In the genomic region with DNA sequence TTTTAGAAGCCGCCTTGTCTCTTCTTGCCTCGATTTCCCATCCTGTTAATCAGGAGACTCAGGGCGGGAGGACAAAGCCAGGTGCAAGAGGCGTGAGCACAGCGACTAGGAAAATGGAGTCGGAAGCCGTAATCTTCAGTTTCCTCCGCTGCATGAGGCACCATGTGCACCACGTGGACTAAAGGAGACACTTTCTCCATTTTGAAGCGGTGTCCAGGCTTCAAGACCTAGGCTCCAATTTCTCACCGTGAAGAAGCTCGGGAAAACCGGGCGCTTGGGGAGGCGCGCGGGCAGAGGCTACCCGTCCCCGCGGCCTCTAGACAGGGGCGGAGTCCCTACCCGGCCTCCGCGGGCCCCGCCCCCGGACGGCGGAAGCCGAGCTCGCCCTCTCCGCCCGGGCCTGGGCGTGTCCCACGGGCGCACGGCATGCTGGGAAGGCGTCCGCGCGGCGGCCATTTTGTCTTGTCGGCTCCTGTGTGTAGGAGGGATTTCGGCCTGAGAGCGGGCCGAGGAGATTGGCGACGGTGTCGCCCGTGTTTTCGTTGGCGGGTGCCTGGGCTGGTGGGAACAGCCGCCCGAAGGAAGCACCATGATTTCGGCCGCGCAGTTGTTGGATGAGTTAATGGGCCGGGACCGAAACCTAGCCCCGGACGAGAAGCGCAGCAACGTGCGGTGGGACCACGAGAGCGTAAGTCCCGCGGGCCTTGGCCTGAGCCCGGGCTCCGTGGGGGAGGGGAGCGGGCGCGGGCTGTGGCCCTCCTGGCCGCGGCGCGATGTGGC, we compare ENCODE assay signal across 8 cellular contexts. TPM values are rescaled to one million over a fixed set of nuclear protein-coding genes. Genes with fewer than 3 reads are reported as not detected.
DNase-seq lines count a peak whose midpoint lies in the region; ATAC-seq, FAIRE-seq and TF ChIP-seq lines count a peak whose summit lies in the region.

A gene with protein sequence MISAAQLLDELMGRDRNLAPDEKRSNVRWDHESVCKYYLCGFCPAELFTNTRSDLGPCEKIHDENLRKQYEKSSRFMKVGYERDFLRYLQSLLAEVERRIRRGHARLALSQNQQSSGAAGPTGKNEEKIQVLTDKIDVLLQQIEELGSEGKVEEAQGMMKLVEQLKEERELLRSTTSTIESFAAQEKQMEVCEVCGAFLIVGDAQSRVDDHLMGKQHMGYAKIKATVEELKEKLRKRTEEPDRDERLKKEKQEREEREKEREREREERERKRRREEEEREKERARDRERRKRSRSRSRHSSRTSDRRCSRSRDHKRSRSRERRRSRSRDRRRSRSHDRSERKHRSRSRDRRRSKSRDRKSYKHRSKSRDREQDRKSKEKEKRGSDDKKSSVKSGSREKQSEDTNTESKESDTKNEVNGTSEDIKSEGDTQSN (plus strand): TSS at position 460 of the 780 bp plus-strand sequence. CDS start 130 bp downstream, at position 590.

- peak in 1 of 6 experiments; percentile 13 for TF ChIP-seq CTCF in esophagus squamous epithelium (IDR thresholded peaks at IDR 0.05)

- H3K9me2 ChIP-seq in GM23248 (ENCODE audit: insufficient read depth), result no peaks in the 10 kb centered on the region
- H3K9me2 ChIP-seq in Karpas-422 (replicated peaks; ENCODE audit: insufficient read depth, low read length), result no peaks in the 10 kb centered on the region

- in situ Hi-C loops in GM23248 (cut with MboI), result no loop called here

- H4K20me1 ChIP-seq in GM23248 (ENCODE audit: insufficient read depth) (peaks cover 27% of the 10 kb centered on the region; the same call in 1 of the 2 replicates), Karpas-422 (ENCODE audit: insufficient read depth, low read depth, low read length) (peaks cover 46% of the 10 kb centered on the region)

- peak within 1 kb of the TSS; percentile 98 for H3K9ac ChIP-seq in GM23248
- peak within 1 kb of the TSS; percentile 98 for H3K9ac ChIP-seq in Karpas-422 (ENCODE audit: low read length)

- peaks cover 4 to 10% of the 10 kb centered on the region in 2 donors for H3K36me3 Mint-ChIP-seq in activated T-cell treated with anti-CD3 and anti-CD28 coated beads, Interleukin-2, amount 50 U/mL, for 72 hours (ENCODE audit: insufficient read depth in 2 of 2)
- no peaks in the 10 kb centered on the region for H3K36me3 Mint-ChIP-seq in naive B cell
- H3K36me3 Mint-ChIP-seq in stimulated activated effector memory CD8-positive, alpha-beta T cell treated with anti-CD3 and anti-CD28 coated beads, Interleukin-12 subunit alpha, Interleukin-12 subunit beta, amount 100 ng/mL, for 72 hours, result peaks cover 58% of the 10 kb centered on the region

- H3K36me3 ChIP-seq in GM23248 (ENCODE audit: low read depth) (no peaks in the 10 kb centered on the region), Karpas-422 (ENCODE audit: insufficient read depth, low read length) (peaks cover 18% of the 10 kb centered on the region; the same call in 1 of the 2 replicates), esophagus squamous epithelium (no peaks in the 10 kb centered on the region)

- peak; percentile 94 to 96 for ATAC-seq in activated T-cell treated with anti-CD3 and anti-CD28 coated beads, Interleukin-2, amount 50 U/mL, for 72 hours (replicated peaks in 1 of 2)
- peak; percentile 91 to 93 for ATAC-seq in naive B cell (ENCODE audit: low read depth in 2 of 2)
- peak; percentile 97 for ATAC-seq in stimulated activated effector memory CD8-positive, alpha-beta T cell treated with anti-CD3 and anti-CD28 coated beads, Interleukin-12 subunit alpha, Interleukin-12 subunit beta, amount 100 ng/mL, for 72 hours

- H3K27me3 Mint-ChIP-seq in activated T-cell treated with anti-CD3 and anti-CD28 coated beads, Interleukin-2, amount 50 U/mL, for 72 hours (ENCODE audit: low read depth), result no peaks in the 10 kb centered on the region
- no peaks in the 10 kb centered on the region for H3K27me3 Mint-ChIP-seq in naive B cell

- H3K27ac ChIP-seq in GM23248 (peak within 1 kb of the TSS; percentile 97), Karpas-422 (ENCODE audit: low read length) (peak within 1 kb of the TSS; percentile 88), esophagus squamous epithelium (peak within 1 kb of the TSS; percentile 98 to 99 (median 98))

- H3K4me3 ChIP-seq in GM23248, result peak within 1 kb of the TSS; percentile 96
- H3K4me3 ChIP-seq in Karpas-422 (ENCODE audit: low read length), result peak within 1 kb of the TSS; percentile 84
- peak within 1 kb of the TSS; percentile 61 to 95 (median 86) for H3K4me3 ChIP-seq in esophagus squamous epithelium

- H3K9me3 Mint-ChIP-seq in activated T-cell treated with anti-CD3 and anti-CD28 coated beads, Interleukin-2, amount 50 U/mL, for 72 hours, result no peaks in the 10 kb centered on the region
- H3K9me3 Mint-ChIP-seq in naive B cell, result no peaks in the 10 kb centered on the region
- H3K9me3 Mint-ChIP-seq in stimulated activated effector memory CD8-positive, alpha-beta T cell treated with anti-CD3 and anti-CD28 coated beads, Interleukin-12 subunit alpha, Interleukin-12 subunit beta, amount 100 ng/mL, for 72 hours, result no peaks in the 10 kb centered on the region

- peaks cover 49% of the 10 kb centered on the region for H3K79me2 ChIP-seq in GM23248 (ENCODE audit: insufficient read depth)
- peaks cover 50% of the 10 kb centered on the region for H3K79me2 ChIP-seq in Karpas-422 (ENCODE audit: low read length)

- FAIRE-seq in RCC 7860 (lab: Jason Lieb, UNC), result no peak

- no peaks in the 10 kb centered on the region for H3K27me3 ChIP-seq in GM23248 (replicated peaks; ENCODE audit: insufficient read depth)
- no peaks in the 10 kb centered on the region for H3K27me3 ChIP-seq in Karpas-422 (ENCODE audit: low read length)
- no peaks in the 10 kb centered on the region for H3K27me3 ChIP-seq in esophagus squamous epithelium

- peak in 3 of 4 donors; percentile 53 to 92 (median 79) for TF ChIP-seq POLR2A in esophagus squamous epithelium (IDR thresholded peaks at IDR 0.05)

- H2AFZ ChIP-seq in GM23248 (peak within 1 kb of the TSS; percentile 89), Karpas-422 (ENCODE audit: low read length) (peak within 1 kb of the TSS; percentile 95)

- H3K4me3 Mint-ChIP-seq in activated T-cell treated with anti-CD3 and anti-CD28 coated beads, Interleukin-2, amount 50 U/mL, for 72 hours, result peak within 1 kb of the TSS; percentile 92 to 97
- peak within 1 kb of the TSS; percentile 93 to 99 (median 98) for H3K4me3 Mint-ChIP-seq in naive B cell
- peak within 1 kb of the TSS; percentile 94 for H3K4me3 Mint-ChIP-seq in stimulated activated effector memory CD8-positive, alpha-beta T cell treated with anti-CD3 and anti-CD28 coated beads, Interleukin-12 subunit alpha, Interleukin-12 subunit beta, amount 100 ng/mL, for 72 hours

- WGBS in GM23248 (ENCODE audit: low coverage in 1 of 2, low lambda C conversion rate in 2 of 2, missing lambda C conversion rate in 2 of 2), 2 experiments, result 2% methylated on average over 68 to 76 of the region's 76 CpGs
- 5% methylated on average over 9 of the region's 76 CpGs; no CpG with 5 or more reads in 1 of the 2 donors for WGBS in esophagus squamous epithelium, 2 donors

- peaks cover 41% of the 10 kb centered on the region for H3F3A ChIP-seq in GM23248 (ENCODE audit: insufficient read depth)

- H3K9me3 ChIP-seq in GM23248 (ENCODE audit: low read depth) (no peaks in the 10 kb centered on the region), Karpas-422 (ENCODE audit: low read length) (no peaks in the 10 kb centered on the region), esophagus squamous epithelium (no peaks in the 10 kb centered on the region)

- H3K4me2 ChIP-seq in GM23248 (ENCODE audit: unreplicated experiment), result peak within 1 kb of the TSS; percentile 97
- peak within 1 kb of the TSS; percentile 91 for H3K4me2 ChIP-seq in Karpas-422 (ENCODE audit: low read depth, low read length, poor library complexity, severe bottlenecking)

- intact Hi-C loops in esophagus squamous epithelium (cut with DNase I), result no loop called here

- H3K27ac Mint-ChIP-seq in activated T-cell treated with anti-CD3 and anti-CD28 coated beads, Interleukin-2, amount 50 U/mL, for 72 hours, result peak within 1 kb of the TSS; percentile 96
- peak within 1 kb of the TSS; percentile 98 to 99 (median 99) for H3K27ac Mint-ChIP-seq in naive B cell
- H3K27ac Mint-ChIP-seq in stimulated activated effector memory CD8-positive, alpha-beta T cell treated with anti-CD3 and anti-CD28 coated beads, Interleukin-12 subunit alpha, Interleukin-12 subunit beta, amount 100 ng/mL, for 72 hours, result peak within 1 kb of the TSS; percentile 98

- DNase-seq in DMS79 treated with DMSO at 0.1 percent for 48 hours (lab: John Stamatoyannopoulos, UW) (peak; percentile 88), GM23248 (peak; percentile 98), Karpas-422 (peak; percentile 97), RCC 7860 (ENCODE audit: low spot score) (peak; percentile 85), esophagus squamous epithelium (lab: John Stamatoyannopoulos, UW) (peak; percentile 60), naive B cell (peak; percentile 95)
- peak; percentile 95 to 97 for DNase-seq in activated T-cell treated with anti-CD3 and anti-CD28 coated beads, Interleukin-2, amount 50 U/mL, for 72 hours
- DNase-seq in stimulated activated effector memory CD8-positive, alpha-beta T cell treated with anti-CD3 and anti-CD28 coated beads, Interleukin-12 subunit alpha, Interleukin-12 subunit beta, amount 100 ng/mL, for 72 hours (ENCODE audit: low spot score in 2 of 2), result peak; percentile 93 to 98

- H3K4me1 ChIP-seq in GM23248 (ENCODE audit: insufficient read depth) (peaks cover 25% of the 10 kb centered on the region), Karpas-422 (ENCODE audit: low read length) (peaks cover 27% of the 10 kb centered on the region), esophagus squamous epithelium (peaks cover 3 to 48% (median 33%) of the 10 kb centered on the region in 3 donors)

- H3K4me1 Mint-ChIP-seq in activated T-cell treated with anti-CD3 and anti-CD28 coated beads, Interleukin-2, amount 50 U/mL, for 72 hours (ENCODE audit: low read depth), result peaks cover 25% of the 10 kb centered on the region
- H3K4me1 Mint-ChIP-seq in naive B cell, result peaks cover 30 to 48% (median 45%) of the 10 kb centered on the region in 3 donors
- H3K4me1 Mint-ChIP-seq in stimulated activated effector memory CD8-positive, alpha-beta T cell treated with anti-CD3 and anti-CD28 coated beads, Interleukin-12 subunit alpha, Interleukin-12 subunit beta, amount 100 ng/mL, for 72 hours, result peaks cover 14% of the 10 kb centered on the region

RNA-seq across cellular contexts. Expression of the gene that starts here (rescaled TPM):
- total RNA-seq in GM23248 (2014; rRNA removed; shearing (Covaris generic)), result 57.5 and 59.1 TPM in 2 replicates
- polyA plus RNA-seq in GM23248 (2016; fragmentation: Nextera tagmentation; extraction: Ambion mirVana), result 100 and 138 TPM in 2 replicates
- total RNA-seq in Karpas-422 (2014; rRNA removed; shearing (Covaris generic); ENCODE audit: low replicate concordance), result 102 and 142 TPM in 2 replicates
- total RNA-seq in activated T-cell treated with anti-CD3 and anti-CD28 coated beads, Interleukin-2, amount 50 U/mL, for 72 hours, result 100 to 1,000 TPM; 148 to 190 TPM
- total RNA-seq in esophagus squamous epithelium, result 10 to 100 TPM; 18.0 to 95.2 (median 31.5) TPM
- 100 to 1,000 TPM in 1 of 6 donors, 10 to 100 TPM in 5; 35.9 to 106 (median 54.9) TPM for polyA plus RNA-seq in naive B cell (ENCODE audit: low read depth in 6 of 6)

Comparison
In these comparisons a context has a peak if more than half of its experiments do, and no peak if none do; other contexts are left out.
1. Peak in every context shown above with its lines: DNase-seq, ATAC-seq, H3K4me3 ChIP-seq and H3K27ac ChIP-seq.